1 cellular context compared by ENCODE assay signal in genomic region chr16:19717781-19718623, GRCh38.
TF ChIP-seq lines count a peak whose summit lies in the region.

A gene with protein sequence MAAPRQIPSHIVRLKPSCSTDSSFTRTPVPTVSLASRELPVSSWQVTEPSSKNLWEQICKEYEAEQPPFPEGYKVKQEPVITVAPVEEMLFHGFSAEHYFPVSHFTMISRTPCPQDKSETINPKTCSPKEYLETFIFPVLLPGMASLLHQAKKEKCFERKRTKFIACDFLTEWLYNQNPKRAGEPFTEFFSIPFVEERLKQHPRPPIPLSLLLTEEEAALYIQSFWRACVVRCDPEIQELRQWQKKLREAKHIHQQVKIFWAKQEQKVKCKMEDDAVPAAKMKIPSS (plus strand): TSS chr16:19718271. CDS start chr16:19718307, 36 bp downstream.
Gene KNOP1 (minus strand): TSS chr16:19718227. CDS start chr16:19715035, 3,192 bp downstream.

TF ChIP-seq in HepG2, 621 proteins besides CTCF, POLR2A, EP300 and RAD21 (continued from another document and continues in another):
- TF ChIP-seq RNF219 (CRISPR knock-in tag; IDR thresholded peaks at IDR 0.05) (no peak), IRX3 (CRISPR knock-in tag; IDR thresholded peaks at IDR 0.05; ENCODE audit: borderline replicate concordance, low read depth) (peak; percentile 97), ZNF780A (CRISPR knock-in tag; IDR thresholded peaks at IDR 0.05) (no peak; the same call in 1 of the 2 replicates), NCOA1 (CRISPR knock-in tag; IDR thresholded peaks at IDR 0.05) (peak; percentile 47; the same call in 1 of the 2 replicates), RBM22 (optimal IDR thresholded peaks at IDR 0.05; ENCODE audit: low read length) (peak; percentile 30), KAT8 (CRISPR knock-in tag; IDR thresholded peaks at IDR 0.05) (peak; percentile 98), THYN1 (CRISPR knock-in tag; IDR thresholded peaks at IDR 0.05; ENCODE audit: borderline replicate concordance, low read depth) (0 out of 2 replicates have a peak, but pooled peaks have one; percentile 27), ZBTB1 (CRISPR knock-in tag; IDR thresholded peaks at IDR 0.05; ENCODE audit: borderline replicate concordance) (no peak), ZNF550 (CRISPR knock-in tag; IDR thresholded peaks at IDR 0.05; ENCODE audit: borderline replicate concordance) (no peak), KAT2B (IDR thresholded peaks at IDR 0.05; ENCODE audit: borderline replicate concordance, low read depth, low read length) (no peak), MLXIP (CRISPR knock-in tag; IDR thresholded peaks at IDR 0.05; ENCODE audit: borderline replicate concordance) (0 out of 2 replicates have a peak, but pooled peaks have one; percentile 20), ZNF263 (CRISPR knock-in tag; IDR thresholded peaks at IDR 0.05) (peak; percentile 55; the same call in 1 of the 2 replicates), ZNF251 (CRISPR knock-in tag; IDR thresholded peaks at IDR 0.05) (peak; percentile 97), PRDM15 (CRISPR knock-in tag; IDR thresholded peaks at IDR 0.05) (peak; percentile 30; the same call in 1 of the 2 replicates), CENPX (CRISPR knock-in tag; IDR thresholded peaks at IDR 0.05) (no peak), ZBTB39 (CRISPR knock-in tag; IDR thresholded peaks at IDR 0.05) (no peak), ZFAT (CRISPR knock-in tag; conservative IDR thresholded peaks at IDR 0.05) (no peak), RXRB (CRISPR knock-in tag; IDR thresholded peaks at IDR 0.05; ENCODE audit: borderline replicate concordance) (peak; percentile 68; the same call in 1 of the 2 replicates), HNRNPUL1 (IDR thresholded peaks at IDR 0.05; ENCODE audit: low read depth, low read length) (no peak), DMAP1 (CRISPR knock-in tag; IDR thresholded peaks at IDR 0.05) (peak; percentile 98), JUN (CRISPR knock-in tag; IDR thresholded peaks at IDR 0.05) (peak; percentile 90), HHEX (CRISPR knock-in tag; IDR thresholded peaks at IDR 0.05) (no peak), TFE3 (CRISPR knock-in tag; IDR thresholded peaks at IDR 0.05) (no peak; the same call in 1 of the 2 replicates), MAFG (CRISPR knock-in tag; IDR thresholded peaks at IDR 0.05) (peak; percentile 62; the same call in 1 of the 2 replicates), ETV6 (CRISPR knock-in tag; conservative IDR thresholded peaks at IDR 0.05) (peak; percentile 70), ZNF468 (CRISPR knock-in tag; IDR thresholded peaks at IDR 0.05) (0 out of 2 replicates have a peak, but pooled peaks have one; percentile 53), MZF1 (CRISPR knock-in tag; IDR thresholded peaks at IDR 0.05; ENCODE audit: borderline replicate concordance) (0 out of 2 replicates have a peak, but pooled peaks have one; percentile 28), PRMT3 (CRISPR knock-in tag; IDR thresholded peaks at IDR 0.05; ENCODE audit: borderline replicate concordance, low read depth) (no peak; the same call in 1 of the 2 replicates)
- TF ChIP-seq, protein P1, sequence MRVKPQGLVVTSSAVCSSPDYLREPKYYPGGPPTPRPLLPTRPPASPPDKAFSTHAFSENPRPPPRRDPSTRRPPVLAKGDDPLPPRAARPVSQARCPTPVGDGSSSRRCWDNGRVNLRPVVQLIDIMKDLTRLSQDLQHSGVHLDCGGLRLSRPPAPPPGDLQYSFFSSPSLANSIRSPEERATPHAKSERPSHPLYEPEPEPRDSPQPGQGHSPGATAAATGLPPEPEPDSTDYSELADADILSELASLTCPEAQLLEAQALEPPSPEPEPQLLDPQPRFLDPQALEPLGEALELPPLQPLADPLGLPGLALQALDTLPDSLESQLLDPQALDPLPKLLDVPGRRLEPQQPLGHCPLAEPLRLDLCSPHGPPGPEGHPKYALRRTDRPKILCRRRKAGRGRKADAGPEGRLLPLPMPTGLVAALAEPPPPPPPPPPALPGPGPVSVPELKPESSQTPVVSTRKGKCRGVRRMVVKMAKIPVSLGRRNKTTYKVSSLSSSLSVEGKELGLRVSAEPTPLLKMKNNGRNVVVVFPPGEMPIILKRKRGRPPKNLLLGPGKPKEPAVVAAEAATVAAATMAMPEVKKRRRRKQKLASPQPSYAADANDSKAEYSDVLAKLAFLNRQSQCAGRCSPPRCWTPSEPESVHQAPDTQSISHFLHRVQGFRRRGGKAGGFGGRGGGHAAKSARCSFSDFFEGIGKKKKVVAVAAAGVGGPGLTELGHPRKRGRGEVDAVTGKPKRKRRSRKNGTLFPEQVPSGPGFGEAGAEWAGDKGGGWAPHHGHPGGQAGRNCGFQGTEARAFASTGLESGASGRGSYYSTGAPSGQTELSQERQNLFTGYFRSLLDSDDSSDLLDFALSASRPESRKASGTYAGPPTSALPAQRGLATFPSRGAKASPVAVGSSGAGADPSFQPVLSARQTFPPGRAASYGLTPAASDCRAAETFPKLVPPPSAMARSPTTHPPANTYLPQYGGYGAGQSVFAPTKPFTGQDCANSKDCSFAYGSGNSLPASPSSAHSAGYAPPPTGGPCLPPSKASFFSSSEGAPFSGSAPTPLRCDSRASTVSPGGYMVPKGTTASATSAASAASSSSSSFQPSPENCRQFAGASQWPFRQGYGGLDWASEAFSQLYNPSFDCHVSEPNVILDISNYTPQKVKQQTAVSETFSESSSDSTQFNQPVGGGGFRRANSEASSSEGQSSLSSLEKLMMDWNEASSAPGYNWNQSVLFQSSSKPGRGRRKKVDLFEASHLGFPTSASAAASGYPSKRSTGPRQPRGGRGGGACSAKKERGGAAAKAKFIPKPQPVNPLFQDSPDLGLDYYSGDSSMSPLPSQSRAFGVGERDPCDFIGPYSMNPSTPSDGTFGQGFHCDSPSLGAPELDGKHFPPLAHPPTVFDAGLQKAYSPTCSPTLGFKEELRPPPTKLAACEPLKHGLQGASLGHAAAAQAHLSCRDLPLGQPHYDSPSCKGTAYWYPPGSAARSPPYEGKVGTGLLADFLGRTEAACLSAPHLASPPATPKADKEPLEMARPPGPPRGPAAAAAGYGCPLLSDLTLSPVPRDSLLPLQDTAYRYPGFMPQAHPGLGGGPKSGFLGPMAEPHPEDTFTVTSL (CRISPR knock-in tag; IDR thresholded peaks at IDR 0.05; ENCODE audit: borderline replicate concordance), result no peak
- TF ChIP-seq, protein P2, sequence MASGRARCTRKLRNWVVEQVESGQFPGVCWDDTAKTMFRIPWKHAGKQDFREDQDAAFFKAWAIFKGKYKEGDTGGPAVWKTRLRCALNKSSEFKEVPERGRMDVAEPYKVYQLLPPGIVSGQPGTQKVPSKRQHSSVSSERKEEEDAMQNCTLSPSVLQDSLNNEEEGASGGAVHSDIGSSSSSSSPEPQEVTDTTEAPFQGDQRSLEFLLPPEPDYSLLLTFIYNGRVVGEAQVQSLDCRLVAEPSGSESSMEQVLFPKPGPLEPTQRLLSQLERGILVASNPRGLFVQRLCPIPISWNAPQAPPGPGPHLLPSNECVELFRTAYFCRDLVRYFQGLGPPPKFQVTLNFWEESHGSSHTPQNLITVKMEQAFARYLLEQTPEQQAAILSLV (CRISPR knock-in tag; IDR thresholded peaks at IDR 0.05; ENCODE audit: borderline replicate concordance), result peak; percentile 96
- TF ChIP-seq, protein P3, sequence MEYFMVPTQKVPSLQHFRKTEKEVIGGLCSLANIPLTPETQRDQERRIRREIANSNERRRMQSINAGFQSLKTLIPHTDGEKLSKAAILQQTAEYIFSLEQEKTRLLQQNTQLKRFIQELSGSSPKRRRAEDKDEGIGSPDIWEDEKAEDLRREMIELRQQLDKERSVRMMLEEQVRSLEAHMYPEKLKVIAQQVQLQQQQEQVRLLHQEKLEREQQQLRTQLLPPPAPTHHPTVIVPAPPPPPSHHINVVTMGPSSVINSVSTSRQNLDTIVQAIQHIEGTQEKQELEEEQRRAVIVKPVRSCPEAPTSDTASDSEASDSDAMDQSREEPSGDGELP (IDR thresholded peaks at IDR 0.05; ENCODE audit: borderline replicate concordance, low read depth), result peak; percentile 83; the same call in 1 of the 2 replicates
